Comparison of ENCODE assay signal across 2 cellular contexts in genomic region chr6:11231108-11231463, GRCh38.
TF ChIP-seq lines count a peak whose summit lies in the region.

No MANE protein-coding gene starts in this region.

TF ChIP-seq in SK-N-SH, 30 proteins besides CTCF, POLR2A, EP300 and RAD21 (continued from another document):
- no peak for TF ChIP-seq PBX3 (IDR thresholded peaks at IDR 0.05)

TF ChIP-seq in SK-N-SH treated with all-trans-retinoic acid at 6 μM for 48 hours, 23 proteins besides CTCF, POLR2A, EP300 and RAD21 (continued from another document):
- no peak for TF ChIP-seq TSHZ2 (CRISPR knock-in tag; IDR thresholded peaks at IDR 0.05)
- no peak for TF ChIP-seq BACH2 (CRISPR knock-in tag; IDR thresholded peaks at IDR 0.05; ENCODE audit: borderline replicate concordance)
- no peak for TF ChIP-seq TCF4 (CRISPR knock-in tag; IDR thresholded peaks at IDR 0.05; ENCODE audit: borderline replicate concordance)
- TF ChIP-seq ZNF8 (CRISPR knock-in tag; IDR thresholded peaks at IDR 0.05), result no peak
- TF ChIP-seq PPARA (CRISPR knock-in tag; IDR thresholded peaks at IDR 0.05; ENCODE audit: borderline replicate concordance), result no peak
- TF ChIP-seq OSR1 (CRISPR knock-in tag; IDR thresholded peaks at IDR 0.05), result no peak
- TF ChIP-seq RARB (CRISPR knock-in tag; IDR thresholded peaks at IDR 0.05), result no peak
- no peak for TF ChIP-seq ARNTL (CRISPR knock-in tag; IDR thresholded peaks at IDR 0.05; ENCODE audit: borderline replicate concordance, low read depth)
- no peak for TF ChIP-seq ZNF70 (CRISPR knock-in tag; IDR thresholded peaks at IDR 0.05)
- no peak for TF ChIP-seq ZC3H10 (CRISPR knock-in tag; IDR thresholded peaks at IDR 0.05)
- TF ChIP-seq ESRRG (CRISPR knock-in tag; IDR thresholded peaks at IDR 0.05), result no peak
- TF ChIP-seq GLIS3 (CRISPR knock-in tag; IDR thresholded peaks at IDR 0.05), result no peak
TF ChIP-seq in SK-N-SH treated with all-trans-retinoic acid at 6 μM for 48 hours: peak in this region for 0.
